9 cellular contexts compared by ENCODE assay signal in genomic region chr6:52176550-52176949, GRCh38. TPM values are rescaled to one million over a fixed set of nuclear protein-coding genes. Genes with fewer than 3 reads are reported as not detected.
DNase-seq lines count a peak whose midpoint lies in the region; ATAC-seq and TF ChIP-seq lines count a peak whose summit lies in the region.
"Had no signal": no experiment of that assay in that cellular context is flagged by ENCODE, and none has a peak within 500 bp of the region (broad histone marks: within the 10 kb centered on the region; RNA-seq: fewer than 3 reads in every experiment).

No MANE protein-coding gene starts in this region.

- H3K27ac ChIP-seq in Peyer's patch: no peak overlapping the region

- no peak overlapping the region for H3K4me3 ChIP-seq in Peyer's patch

- H3K4me1 Mint-ChIP-seq in activated naive CD8-positive, alpha-beta T cell treated with anti-CD3 and anti-CD28 coated beads for 36 hours: peaks cover 20% of the 10 kb centered on the region
- H3K4me1 Mint-ChIP-seq in endothelial cell (ENCODE audit: unreplicated experiment) (peaks cover 4% of the 10 kb centered on the region), progenitor cell of endocrine pancreas (ENCODE audit: low read depth) (no peaks in the 10 kb centered on the region)

- H3K4me3 Mint-ChIP-seq in activated naive CD8-positive, alpha-beta T cell treated with anti-CD3 and anti-CD28 coated beads for 36 hours: no peak overlapping the region
- H3K4me3 Mint-ChIP-seq in endothelial cell (ENCODE audit: unreplicated experiment): no peak overlapping the region
- H3K4me3 Mint-ChIP-seq in progenitor cell of endocrine pancreas (ENCODE audit: low read depth): no peak overlapping the region

- no peaks in the 10 kb centered on the region for H3K4me1 ChIP-seq in Peyer's patch

- no peaks in the 10 kb centered on the region for H3K36me3 Mint-ChIP-seq in activated naive CD8-positive, alpha-beta T cell treated with anti-CD3 and anti-CD28 coated beads for 36 hours
- H3K36me3 Mint-ChIP-seq in endothelial cell (ENCODE audit: low read depth, unreplicated experiment) (no peaks in the 10 kb centered on the region), progenitor cell of endocrine pancreas (ENCODE audit: insufficient read depth) (no peaks in the 10 kb centered on the region)

- no peak for TF ChIP-seq POLR2A in Peyer's patch (IDR thresholded peaks at IDR 0.05)

- no peaks in the 10 kb centered on the region for H3K36me3 ChIP-seq in Peyer's patch

- H3K27me3 Mint-ChIP-seq in activated naive CD8-positive, alpha-beta T cell treated with anti-CD3 and anti-CD28 coated beads for 36 hours: peaks cover 18% of the 10 kb centered on the region
- H3K27me3 Mint-ChIP-seq in endothelial cell (ENCODE audit: unreplicated experiment) (no peaks in the 10 kb centered on the region), progenitor cell of endocrine pancreas (peaks cover 15% of the 10 kb centered on the region)

- H3K9me3 ChIP-seq in Peyer's patch: no peaks in the 10 kb centered on the region

- peak; percentile 30 for DNase-seq in activated naive CD8-positive, alpha-beta T cell treated with anti-CD3 and anti-CD28 coated beads for 36 hours
- DNase-seq in endothelial cell (ENCODE audit: low spot score): no peak
- no peak for DNase-seq in Peyer's patch
- no peak for DNase-seq in progenitor cell of endocrine pancreas (ENCODE audit: low spot score, unreplicated experiment)
- no peak for DNase-seq in left lobe of liver (ENCODE audit: low spot score)

- no peaks in the 10 kb centered on the region for H3K9me3 Mint-ChIP-seq in activated naive CD8-positive, alpha-beta T cell treated with anti-CD3 and anti-CD28 coated beads for 36 hours
- no peaks in the 10 kb centered on the region for H3K9me3 Mint-ChIP-seq in endothelial cell (ENCODE audit: unreplicated experiment)
- no peaks in the 10 kb centered on the region for H3K9me3 Mint-ChIP-seq in progenitor cell of endocrine pancreas (ENCODE audit: low read depth)

- no peak overlapping the region for H3K27ac Mint-ChIP-seq in activated naive CD8-positive, alpha-beta T cell treated with anti-CD3 and anti-CD28 coated beads for 36 hours
- H3K27ac Mint-ChIP-seq in endothelial cell (ENCODE audit: unreplicated experiment): no peak overlapping the region
- no peak overlapping the region for H3K27ac Mint-ChIP-seq in progenitor cell of endocrine pancreas

- ATAC-seq in GM18858 (IDR thresholded peaks at IDR 0.05; ENCODE audit: unreplicated experiment) (peak; percentile 59), GM21619 (IDR thresholded peaks at IDR 0.05; ENCODE audit: unreplicated experiment) (peak; percentile 74), HG03520 (IDR thresholded peaks at IDR 0.05; ENCODE audit: unreplicated experiment) (peak; percentile 71), left lobe of liver (no peak)

- TF ChIP-seq CTCF in endothelial cell (IDR thresholded peaks at IDR 0.05; ENCODE audit: unreplicated experiment) (no peak), Peyer's patch (IDR thresholded peaks at IDR 0.05) (no peak), progenitor cell of endocrine pancreas (IDR thresholded peaks at IDR 0.05; ENCODE audit: unreplicated experiment) (no peak)

- H3K27me3 ChIP-seq in Peyer's patch: no peaks in the 10 kb centered on the region

RNA-seq across cellular contexts. Expression of gene IL17A, which starts 9.6 kb away (rescaled TPM):
- not detected for total RNA-seq in activated naive CD8-positive, alpha-beta T cell treated with anti-CD3 and anti-CD28 coated beads for 36 hours
- not detected for total RNA-seq in endothelial cell (ENCODE audit: unreplicated experiment)
- not detected for total RNA-seq in Peyer's patch
- total RNA-seq in progenitor cell of endocrine pancreas: not detected in 2 replicates
- total RNA-seq in left lobe of liver: not detected
- total RNA-seq: posterior vena cava had no signal
